8 cellular contexts compared by ENCODE assay signal in genomic region chr1:153946622-153947246, GRCh38. TPM values are rescaled to one million over a fixed set of nuclear protein-coding genes. Genes with fewer than 3 reads are reported as not detected.
DNase-seq lines count a peak whose midpoint lies in the region; ATAC-seq and TF ChIP-seq lines count a peak whose summit lies in the region.

A gene with protein sequence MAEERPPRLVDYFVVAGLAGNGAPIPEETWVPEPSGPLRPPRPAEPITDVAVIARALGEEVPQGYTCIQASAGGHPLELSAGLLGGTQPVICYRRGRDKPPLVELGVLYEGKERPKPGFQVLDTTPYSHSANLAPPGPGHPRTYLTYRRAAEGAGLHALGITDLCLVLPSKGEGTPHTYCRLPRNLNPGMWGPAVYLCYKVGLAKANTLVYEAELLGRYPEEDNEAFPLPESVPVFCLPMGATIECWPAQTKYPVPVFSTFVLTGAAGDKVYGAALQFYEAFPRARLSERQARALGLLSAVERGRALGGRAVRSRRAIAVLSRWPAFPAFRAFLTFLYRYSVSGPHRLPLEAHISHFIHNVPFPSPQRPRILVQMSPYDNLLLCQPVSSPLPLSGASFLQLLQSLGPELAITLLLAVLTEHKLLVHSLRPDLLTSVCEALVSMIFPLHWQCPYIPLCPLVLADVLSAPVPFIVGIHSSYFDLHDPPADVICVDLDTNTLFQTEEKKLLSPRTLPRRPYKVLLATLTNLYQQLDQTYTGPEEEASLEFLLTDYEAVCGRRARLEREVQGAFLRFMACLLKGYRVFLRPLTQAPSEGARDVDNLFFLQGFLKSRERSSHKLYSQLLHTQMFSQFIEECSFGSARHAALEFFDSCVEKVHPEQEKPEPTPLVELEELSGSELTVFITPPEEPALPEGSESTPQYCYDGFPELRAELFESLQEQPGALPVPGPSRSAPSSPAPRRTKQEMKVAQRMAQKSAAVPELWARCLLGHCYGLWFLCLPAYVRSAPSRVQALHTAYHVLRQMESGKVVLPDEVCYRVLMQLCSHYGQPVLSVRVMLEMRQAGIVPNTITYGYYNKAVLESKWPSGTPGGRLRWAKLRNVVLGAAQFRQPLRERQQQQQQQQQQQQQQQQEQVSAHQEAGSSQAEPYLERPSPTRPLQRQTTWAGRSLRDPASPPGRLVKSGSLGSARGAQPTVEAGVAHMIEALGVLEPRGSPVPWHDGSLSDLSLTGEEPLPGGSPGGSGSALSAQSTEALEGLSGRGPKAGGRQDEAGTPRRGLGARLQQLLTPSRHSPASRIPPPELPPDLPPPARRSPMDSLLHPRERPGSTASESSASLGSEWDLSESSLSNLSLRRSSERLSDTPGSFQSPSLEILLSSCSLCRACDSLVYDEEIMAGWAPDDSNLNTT (N-terminal part only) (minus strand): TSS chr1:153946718. CDS start chr1:153944374, 2,344 bp downstream.

- peak; percentile 89 for TF ChIP-seq CTCF in BJ (IDR thresholded peaks at IDR 0.05; ENCODE audit: insufficient read depth, low read depth, low read length)
- TF ChIP-seq CTCF in lower lobe of right lung (IDR thresholded peaks at IDR 0.05) = peak; percentile 92

- peak within 1 kb of the TSS; percentile 56 for H3K4me3 ChIP-seq in BJ (ENCODE audit: low read depth, low read length)
- H3K4me3 ChIP-seq in lower lobe of right lung = peak within 1 kb of the TSS; percentile 88

- POLR2A ChIA-PET in BJ (lab: Charles Lee) = interaction anchor here (0.7 kb wide), 1 partner anchor 235 kb away, joined by 3 read pairs; no protein-coding TSS in a partner anchor

- CTCF ChIA-PET in BJ (lab: Yijun Ruan, JAX) = interaction anchor here (0.5 to 3.4 kb wide), 31 partner anchors 8 to 594 kb away, joined by 3 to 17 read pairs (median 4); partner anchors contain the start of genes CREB3L4, CRTC2, GATAD2B and RAB13

- DNase-seq in BJ (ENCODE audit: low read depth) (no peak), NCI-H526 treated with DMSO at 0.1 percent for 48 hours (lab: John Stamatoyannopoulos, UW) (peak; percentile 87), ecto neural progenitor cell (ENCODE audit: low spot score) (peak; percentile 88), lower lobe of right lung (peak; percentile 89)
- peak; percentile 76 to 79 for DNase-seq in activated CD4-positive, alpha-beta T cell treated with anti-CD3 and anti-CD28 coated beads, Interleukin-2, amount 50 U/mL, for 48 hours
- peak in 2 of 3 experiments; percentile 58 to 75 for DNase-seq in stimulated activated CD4-positive, alpha-beta T cell treated with anti-CD3 and anti-CD28 coated beads, TNF-alpha, amount 100 ng/mL, for 24 hours (ENCODE audit: low read depth in 3 of 3)

- H3K36me3 ChIP-seq in BJ (ENCODE audit: control insufficient read depth, insufficient read depth, low read length) (peaks cover 22% of the 10 kb centered on the region), lower lobe of right lung (peaks cover 66% of the 10 kb centered on the region)

- peak within 1 kb of the TSS; percentile 93 for H3K27ac ChIP-seq in lower lobe of right lung

- peaks cover 34% of the 10 kb centered on the region for H3K4me1 ChIP-seq in lower lobe of right lung

- intact Hi-C loops in lower lobe of right lung (cut with DNase I) = no loop called here

- H3K9me3 ChIP-seq in lower lobe of right lung = no peaks in the 10 kb centered on the region

- ATAC-seq in GM19043 (IDR thresholded peaks at IDR 0.05; ENCODE audit: low read depth, unreplicated experiment) = peak; percentile 60
- ATAC-seq in HG03342 (IDR thresholded peaks at IDR 0.05; ENCODE audit: unreplicated experiment) = peak; percentile 52
- peak; percentile 89 to 90 for ATAC-seq in lower lobe of right lung

- H3K27me3 ChIP-seq in BJ (ENCODE audit: control insufficient read depth, insufficient read depth, low read length) = no peaks in the 10 kb centered on the region
- H3K27me3 ChIP-seq in lower lobe of right lung (ENCODE audit: low read depth) = no peaks in the 10 kb centered on the region

RNA-seq across cellular contexts. Expression of the gene that starts here (rescaled TPM):
- polyA plus RNA-seq in BJ (2011; rRNA removed) = 10.1 and 17.6 TPM in 2 replicates
- 15.9 and 22.5 TPM in 2 replicates for polyA minus RNA-seq in BJ (2011; rRNA and poly(A)+ RNA removed)
- 95.4 TPM for total RNA-seq in lower lobe of right lung
